28 cellular contexts compared by ENCODE assay signal in genomic region chr5:37657046-37657445, GRCh38.
"Had no signal": no experiment of that assay in that cellular context is flagged by ENCODE, and none has a peak within 500 bp of the region (broad histone marks: within the 10 kb centered on the region; RNA-seq: fewer than 3 reads in every experiment).

No MANE protein-coding gene starts in this region.

- H3K9me3 ChIP-seq: colonic mucosa, esophagus muscularis mucosa, gastrocnemius medialis, gastroesophageal sphincter had no signal

- H3K27me3 ChIP-seq: colonic mucosa, dorsolateral prefrontal cortex, esophagus muscularis mucosa, esophagus squamous epithelium, foreskin keratinocyte, gastrocnemius medialis, gastroesophageal sphincter, heart left ventricle, heart right ventricle had no signal

- ATAC-seq: effector memory CD8-positive, alpha-beta T cell; esophagus mucosa; foreskin keratinocyte; gastrocnemius medialis; gastroesophageal sphincter; heart left ventricle; heart right ventricle had no signal

- H3K4me1 ChIP-seq: colonic mucosa, esophagus squamous epithelium, foreskin keratinocyte had no signal

- H3K36me3 ChIP-seq: colonic mucosa, esophagus muscularis mucosa, esophagus squamous epithelium, gastrocnemius medialis, gastroesophageal sphincter, heart left ventricle, heart right ventricle had no signal

- H3K27ac ChIP-seq: colonic mucosa, coronary artery, dorsolateral prefrontal cortex, epithelial cell of prostate, esophagus muscularis mucosa, esophagus squamous epithelium, foreskin keratinocyte, gastrocnemius medialis, gastroesophageal sphincter, heart left ventricle, heart right ventricle had no signal

- FAIRE-seq: colon, endometrium, endothelial cell of umbilical vein, frontal cortex had no signal

- H3K4me3 ChIP-seq: colonic mucosa, coronary artery, dorsolateral prefrontal cortex, esophagus muscularis mucosa, esophagus squamous epithelium, gastrocnemius medialis, gastroesophageal sphincter, heart left ventricle, heart right ventricle had no signal

- DNase-seq: colonic mucosa; cortex of kidney; dermis blood vessel endothelial cell; dorsolateral prefrontal cortex; effector CD4-positive, alpha-beta T cell; effector CD8-positive, alpha-beta T cell; effector memory CD4-positive, alpha-beta T cell; effector memory CD8-positive, alpha-beta T cell; endodermal cell; erythroblast; esophagus squamous epithelium; foreskin fibroblast; foreskin keratinocyte; foreskin melanocyte; gastrocnemius medialis; glutamatergic neuron; head of caudate nucleus; heart left ventricle; heart right ventricle had no signal
